2 cellular contexts compared by ENCODE assay signal in genomic region chr11:83908457-83908856, GRCh38.
TF ChIP-seq lines count a peak whose summit lies in the region.

No MANE protein-coding gene starts in this region.

TF ChIP-seq in liver, 16 proteins besides CTCF, POLR2A, EP300 and RAD21 (continued from another document):
- TF ChIP-seq REST (IDR thresholded peaks at IDR 0.05) (no peak), GABPA (IDR thresholded peaks at IDR 0.05 in 1 of 2, conservative IDR thresholded peaks at IDR 0.05 in 1 of 2) (no peak), YY1 (IDR thresholded peaks at IDR 0.05) (no peak), NR2F2 (IDR thresholded peaks at IDR 0.05) (no peak), ATF3 (IDR thresholded peaks at IDR 0.05) (no peak), TAF1 (conservative IDR thresholded peaks at IDR 0.05) (no peak), SP1 (IDR thresholded peaks at IDR 0.05) (peak; percentile 25), EGR1 (IDR thresholded peaks at IDR 0.05; ENCODE audit: low read depth in 2 of 2) (no peak), JUND (IDR thresholded peaks at IDR 0.05) (no peak), FOXA2 (IDR thresholded peaks at IDR 0.05) (peak; percentile 51), HNF4G (IDR thresholded peaks at IDR 0.05) (no peak)
- TF ChIP-seq, protein P1, sequence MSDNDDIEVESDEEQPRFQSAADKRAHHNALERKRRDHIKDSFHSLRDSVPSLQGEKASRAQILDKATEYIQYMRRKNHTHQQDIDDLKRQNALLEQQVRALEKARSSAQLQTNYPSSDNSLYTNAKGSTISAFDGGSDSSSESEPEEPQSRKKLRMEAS (IDR thresholded peaks at IDR 0.05): no peak
- TF ChIP-seq, protein P2, sequence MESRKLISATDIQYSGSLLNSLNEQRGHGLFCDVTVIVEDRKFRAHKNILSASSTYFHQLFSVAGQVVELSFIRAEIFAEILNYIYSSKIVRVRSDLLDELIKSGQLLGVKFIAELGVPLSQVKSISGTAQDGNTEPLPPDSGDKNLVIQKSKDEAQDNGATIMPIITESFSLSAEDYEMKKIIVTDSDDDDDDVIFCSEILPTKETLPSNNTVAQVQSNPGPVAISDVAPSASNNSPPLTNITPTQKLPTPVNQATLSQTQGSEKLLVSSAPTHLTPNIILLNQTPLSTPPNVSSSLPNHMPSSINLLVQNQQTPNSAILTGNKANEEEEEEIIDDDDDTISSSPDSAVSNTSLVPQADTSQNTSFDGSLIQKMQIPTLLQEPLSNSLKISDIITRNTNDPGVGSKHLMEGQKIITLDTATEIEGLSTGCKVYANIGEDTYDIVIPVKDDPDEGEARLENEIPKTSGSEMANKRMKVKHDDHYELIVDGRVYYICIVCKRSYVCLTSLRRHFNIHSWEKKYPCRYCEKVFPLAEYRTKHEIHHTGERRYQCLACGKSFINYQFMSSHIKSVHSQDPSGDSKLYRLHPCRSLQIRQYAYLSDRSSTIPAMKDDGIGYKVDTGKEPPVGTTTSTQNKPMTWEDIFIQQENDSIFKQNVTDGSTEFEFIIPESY (IDR thresholded peaks at IDR 0.05): no peak

TF ChIP-seq in HepG2, 621 proteins besides CTCF, POLR2A, EP300 and RAD21 (continued from another document):
- TF ChIP-seq ZNF512 (CRISPR knock-in tag; IDR thresholded peaks at IDR 0.05) (no peak), ZNF768 (CRISPR knock-in tag; IDR thresholded peaks at IDR 0.05) (no peak), GTF2F1 (IDR thresholded peaks at IDR 0.05; ENCODE audit: low read length) (no peak), DPF2 (CRISPR knock-in tag; IDR thresholded peaks at IDR 0.05; ENCODE audit: borderline replicate concordance, low read depth) (no peak), ZNF766 (CRISPR knock-in tag; IDR thresholded peaks at IDR 0.05; ENCODE audit: borderline replicate concordance) (no peak)
- TF ChIP-seq, protein P3, sequence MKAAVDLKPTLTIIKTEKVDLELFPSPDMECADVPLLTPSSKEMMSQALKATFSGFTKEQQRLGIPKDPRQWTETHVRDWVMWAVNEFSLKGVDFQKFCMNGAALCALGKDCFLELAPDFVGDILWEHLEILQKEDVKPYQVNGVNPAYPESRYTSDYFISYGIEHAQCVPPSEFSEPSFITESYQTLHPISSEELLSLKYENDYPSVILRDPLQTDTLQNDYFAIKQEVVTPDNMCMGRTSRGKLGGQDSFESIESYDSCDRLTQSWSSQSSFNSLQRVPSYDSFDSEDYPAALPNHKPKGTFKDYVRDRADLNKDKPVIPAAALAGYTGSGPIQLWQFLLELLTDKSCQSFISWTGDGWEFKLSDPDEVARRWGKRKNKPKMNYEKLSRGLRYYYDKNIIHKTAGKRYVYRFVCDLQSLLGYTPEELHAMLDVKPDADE (CRISPR knock-in tag; IDR thresholded peaks at IDR 0.05): no peak
